Comparison of ENCODE assay signal across 1 cellular context in genomic region chr11:122776546-122776945, GRCh38.
TF ChIP-seq lines count a peak whose summit lies in the region.

No MANE protein-coding gene starts in this region.

TF ChIP-seq in HepG2, 621 proteins besides CTCF, POLR2A, EP300 and RAD21 (continued from another document):
- TF ChIP-seq ZNF615 (CRISPR knock-in tag; IDR thresholded peaks at IDR 0.05; ENCODE audit: borderline replicate concordance) = no peak
- no peak for TF ChIP-seq ZNF674 (CRISPR knock-in tag; IDR thresholded peaks at IDR 0.05; ENCODE audit: low read depth)
- no peak for TF ChIP-seq ZNF557 (CRISPR knock-in tag; IDR thresholded peaks at IDR 0.05)
- TF ChIP-seq PRDM15 (CRISPR knock-in tag; IDR thresholded peaks at IDR 0.05) = no peak
- no peak for TF ChIP-seq SAP130 (CRISPR knock-in tag; IDR thresholded peaks at IDR 0.05; ENCODE audit: low read depth)
- TF ChIP-seq CREB1 (IDR thresholded peaks at IDR 0.05) = no peak
- TF ChIP-seq CREB1 (CRISPR knock-in tag; IDR thresholded peaks at IDR 0.05) = no peak
- no peak for TF ChIP-seq ZSCAN5A (CRISPR knock-in tag; IDR thresholded peaks at IDR 0.05; ENCODE audit: borderline replicate concordance)
- TF ChIP-seq MXD4 (CRISPR knock-in tag; IDR thresholded peaks at IDR 0.05) = no peak
- TF ChIP-seq ATF6 (CRISPR knock-in tag; conservative IDR thresholded peaks at IDR 0.05) = no peak
- no peak for TF ChIP-seq RBAK (CRISPR knock-in tag; IDR thresholded peaks at IDR 0.05)
